Comparison of ENCODE assay signal across 1 cellular context in the genomic region with DNA sequence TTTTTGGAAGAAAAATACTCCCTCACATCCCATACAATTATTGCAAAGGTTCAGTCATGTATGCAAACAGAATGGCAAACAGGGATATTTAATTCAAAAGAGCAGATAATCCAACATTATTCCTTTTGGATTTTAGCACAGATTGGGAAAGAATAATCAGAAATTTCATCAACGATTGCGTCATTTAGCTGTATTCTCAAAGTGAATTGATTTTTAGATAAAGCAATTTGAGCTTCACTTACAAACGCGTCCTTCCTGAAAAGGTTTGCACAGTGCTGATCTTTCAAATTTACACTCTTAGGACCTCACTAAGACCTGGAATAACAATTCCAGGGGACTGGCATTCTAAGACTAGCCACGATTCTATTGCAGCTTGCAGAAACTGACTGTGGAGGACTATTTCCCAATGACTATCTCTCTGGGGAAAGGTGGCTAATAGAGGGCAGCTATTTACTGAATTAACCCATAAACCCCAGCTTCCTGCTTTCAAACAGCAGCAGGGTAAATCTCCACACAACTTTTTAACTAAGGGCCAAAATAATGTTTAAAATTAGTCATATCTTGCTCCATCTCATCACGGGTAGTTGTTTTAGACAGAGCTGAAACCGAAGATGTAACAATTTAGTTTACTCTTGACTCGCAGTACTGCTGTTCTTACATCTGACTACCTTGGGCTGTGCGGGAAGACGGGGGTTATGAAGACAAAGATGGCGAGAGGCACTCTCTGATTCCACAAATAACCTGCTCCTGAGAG.
TF ChIP-seq lines count a peak whose summit lies in the region.

No MANE protein-coding gene starts in this region.

TF ChIP-seq in HepG2, 621 proteins besides CTCF, POLR2A, EP300 and RAD21 (continued from another document and continues in another):
- TF ChIP-seq CREB1 (IDR thresholded peaks at IDR 0.05) (no peak), CREB1 (CRISPR knock-in tag; IDR thresholded peaks at IDR 0.05) (peak; percentile 48; the same call in 1 of the 2 replicates), SP5 (CRISPR knock-in tag; IDR thresholded peaks at IDR 0.05; ENCODE audit: borderline replicate concordance, low read depth) (no peak), SIX4 (CRISPR knock-in tag; IDR thresholded peaks at IDR 0.05) (no peak), RFX5 (IDR thresholded peaks at IDR 0.05; ENCODE audit: low read depth, low read length) (no peak), ZMYM4 (CRISPR knock-in tag; IDR thresholded peaks at IDR 0.05) (peak; percentile 59; the same call in 1 of the 2 replicates), PCBP2 (optimal IDR thresholded peaks at IDR 0.05; ENCODE audit: low read depth, low read length, poor library complexity, severe bottlenecking) (no peak), RBM39 (IDR thresholded peaks at IDR 0.05; ENCODE audit: low read depth, low read length, poor library complexity, severe bottlenecking) (no peak), GLI4 (CRISPR knock-in tag; IDR thresholded peaks at IDR 0.05; ENCODE audit: borderline replicate concordance) (no peak), CEBPG (CRISPR knock-in tag; IDR thresholded peaks at IDR 0.05) (peak; percentile 85), ARNT (IDR thresholded peaks at IDR 0.05) (no peak), CBX5 (CRISPR knock-in tag; IDR thresholded peaks at IDR 0.05; ENCODE audit: borderline replicate concordance) (no peak), GATAD2A (CRISPR knock-in tag; IDR thresholded peaks at IDR 0.05) (peak; percentile 91), ZNF678 (CRISPR knock-in tag; IDR thresholded peaks at IDR 0.05) (no peak), ZNF558 (CRISPR knock-in tag; IDR thresholded peaks at IDR 0.05; ENCODE audit: borderline replicate concordance) (no peak), ZBTB42 (CRISPR knock-in tag; IDR thresholded peaks at IDR 0.05) (no peak), ZNF343 (CRISPR knock-in tag; IDR thresholded peaks at IDR 0.05) (no peak), TRIM24 (CRISPR knock-in tag; IDR thresholded peaks at IDR 0.05) (no peak), NFRKB (IDR thresholded peaks at IDR 0.05) (no peak), SMAD1 (CRISPR knock-in tag; IDR thresholded peaks at IDR 0.05; ENCODE audit: borderline replicate concordance, low read depth) (no peak), SOX13 (IDR thresholded peaks at IDR 0.05) (no peak), SOX13 (CRISPR knock-in tag; conservative IDR thresholded peaks at IDR 0.05 in 1 of 2, IDR thresholded peaks at IDR 0.05 in 1 of 2) (peak in 1 of 2 experiments; percentile 18; a peak in 1 of 4 replicates), ZFP36L1 (CRISPR knock-in tag; IDR thresholded peaks at IDR 0.05) (no peak), YEATS2 (CRISPR knock-in tag; IDR thresholded peaks at IDR 0.05; ENCODE audit: borderline replicate concordance) (no peak), ATF7 (IDR thresholded peaks at IDR 0.05) (peak; percentile 37; the same call in 1 of the 2 replicates), ATF7 (CRISPR knock-in tag; IDR thresholded peaks at IDR 0.05) (no peak), SATB2 (CRISPR knock-in tag; IDR thresholded peaks at IDR 0.05) (no peak), KMT2A (CRISPR knock-in tag; IDR thresholded peaks at IDR 0.05) (no peak), HNRNPUL1 (IDR thresholded peaks at IDR 0.05; ENCODE audit: low read depth, low read length) (no peak), HOXA5 (CRISPR knock-in tag; IDR thresholded peaks at IDR 0.05) (no peak), ZNF17 (CRISPR knock-in tag; IDR thresholded peaks at IDR 0.05) (no peak), SNAPC2 (CRISPR knock-in tag; IDR thresholded peaks at IDR 0.05) (no peak), ZNF670 (CRISPR knock-in tag; IDR thresholded peaks at IDR 0.05; ENCODE audit: borderline replicate concordance) (no peak), ZFP62 (CRISPR knock-in tag; IDR thresholded peaks at IDR 0.05) (no peak), HMG20A (CRISPR knock-in tag; IDR thresholded peaks at IDR 0.05; ENCODE audit: borderline replicate concordance) (peak; percentile 45; the same call in 1 of the 2 replicates), FOXM1 (CRISPR knock-in tag; IDR thresholded peaks at IDR 0.05) (no peak)
- TF ChIP-seq, protein P1, sequence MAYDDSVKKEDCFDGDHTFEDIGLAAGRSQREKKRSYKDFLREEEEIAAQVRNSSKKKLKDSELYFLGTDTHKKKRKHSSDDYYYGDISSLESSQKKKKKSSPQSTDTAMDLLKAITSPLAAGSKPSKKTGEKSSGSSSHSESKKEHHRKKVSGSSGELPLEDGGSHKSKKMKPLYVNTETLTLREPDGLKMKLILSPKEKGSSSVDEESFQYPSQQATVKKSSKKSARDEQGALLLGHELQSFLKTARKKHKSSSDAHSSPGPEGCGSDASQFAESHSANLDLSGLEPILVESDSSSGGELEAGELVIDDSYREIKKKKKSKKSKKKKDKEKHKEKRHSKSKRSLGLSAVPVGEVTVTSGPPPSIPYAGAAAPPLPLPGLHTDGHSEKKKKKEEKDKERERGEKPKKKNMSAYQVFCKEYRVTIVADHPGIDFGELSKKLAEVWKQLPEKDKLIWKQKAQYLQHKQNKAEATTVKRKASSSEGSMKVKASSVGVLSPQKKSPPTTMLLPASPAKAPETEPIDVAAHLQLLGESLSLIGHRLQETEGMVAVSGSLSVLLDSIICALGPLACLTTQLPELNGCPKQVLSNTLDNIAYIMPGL (CRISPR knock-in tag; IDR thresholded peaks at IDR 0.05; ENCODE audit: borderline replicate concordance in 1 of 2, low read depth in 1 of 2): no peak
- TF ChIP-seq, protein P2, sequence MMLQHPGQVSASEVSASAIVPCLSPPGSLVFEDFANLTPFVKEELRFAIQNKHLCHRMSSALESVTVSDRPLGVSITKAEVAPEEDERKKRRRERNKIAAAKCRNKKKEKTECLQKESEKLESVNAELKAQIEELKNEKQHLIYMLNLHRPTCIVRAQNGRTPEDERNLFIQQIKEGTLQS (CRISPR knock-in tag; IDR thresholded peaks at IDR 0.05): no peak
- TF ChIP-seq, protein P3, sequence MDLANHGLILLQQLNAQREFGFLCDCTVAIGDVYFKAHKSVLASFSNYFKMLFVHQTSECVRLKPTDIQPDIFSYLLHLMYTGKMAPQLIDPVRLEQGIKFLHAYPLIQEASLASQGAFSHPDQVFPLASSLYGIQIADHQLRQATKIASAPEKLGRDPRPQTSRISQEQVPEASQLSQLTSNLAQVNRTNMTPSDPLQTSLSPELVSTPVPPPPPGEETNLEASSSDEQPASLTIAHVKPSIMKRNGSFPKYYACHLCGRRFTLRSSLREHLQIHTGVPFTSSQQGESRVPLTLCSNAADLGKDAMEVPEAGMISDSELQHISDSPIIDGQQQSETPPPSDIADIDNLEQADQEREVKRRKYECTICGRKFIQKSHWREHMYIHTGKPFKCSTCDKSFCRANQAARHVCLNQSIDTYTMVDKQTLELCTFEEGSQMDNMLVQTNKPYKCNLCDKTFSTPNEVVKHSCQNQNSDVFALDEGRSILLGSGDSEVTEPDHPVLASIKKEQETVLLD (CRISPR knock-in tag; IDR thresholded peaks at IDR 0.05; ENCODE audit: low read depth): no peak
- TF ChIP-seq, protein P4, sequence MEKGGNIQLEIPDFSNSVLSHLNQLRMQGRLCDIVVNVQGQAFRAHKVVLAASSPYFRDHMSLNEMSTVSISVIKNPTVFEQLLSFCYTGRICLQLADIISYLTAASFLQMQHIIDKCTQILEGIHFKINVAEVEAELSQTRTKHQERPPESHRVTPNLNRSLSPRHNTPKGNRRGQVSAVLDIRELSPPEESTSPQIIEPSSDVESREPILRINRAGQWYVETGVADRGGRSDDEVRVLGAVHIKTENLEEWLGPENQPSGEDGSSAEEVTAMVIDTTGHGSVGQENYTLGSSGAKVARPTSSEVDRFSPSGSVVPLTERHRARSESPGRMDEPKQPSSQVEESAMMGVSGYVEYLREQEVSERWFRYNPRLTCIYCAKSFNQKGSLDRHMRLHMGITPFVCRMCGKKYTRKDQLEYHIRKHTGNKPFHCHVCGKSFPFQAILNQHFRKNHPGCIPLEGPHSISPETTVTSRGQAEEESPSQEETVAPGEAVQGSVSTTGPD (CRISPR knock-in tag; IDR thresholded peaks at IDR 0.05): 0 out of 2 replicates have a peak, but pooled peaks have one; percentile 18
- TF ChIP-seq, protein P5, sequence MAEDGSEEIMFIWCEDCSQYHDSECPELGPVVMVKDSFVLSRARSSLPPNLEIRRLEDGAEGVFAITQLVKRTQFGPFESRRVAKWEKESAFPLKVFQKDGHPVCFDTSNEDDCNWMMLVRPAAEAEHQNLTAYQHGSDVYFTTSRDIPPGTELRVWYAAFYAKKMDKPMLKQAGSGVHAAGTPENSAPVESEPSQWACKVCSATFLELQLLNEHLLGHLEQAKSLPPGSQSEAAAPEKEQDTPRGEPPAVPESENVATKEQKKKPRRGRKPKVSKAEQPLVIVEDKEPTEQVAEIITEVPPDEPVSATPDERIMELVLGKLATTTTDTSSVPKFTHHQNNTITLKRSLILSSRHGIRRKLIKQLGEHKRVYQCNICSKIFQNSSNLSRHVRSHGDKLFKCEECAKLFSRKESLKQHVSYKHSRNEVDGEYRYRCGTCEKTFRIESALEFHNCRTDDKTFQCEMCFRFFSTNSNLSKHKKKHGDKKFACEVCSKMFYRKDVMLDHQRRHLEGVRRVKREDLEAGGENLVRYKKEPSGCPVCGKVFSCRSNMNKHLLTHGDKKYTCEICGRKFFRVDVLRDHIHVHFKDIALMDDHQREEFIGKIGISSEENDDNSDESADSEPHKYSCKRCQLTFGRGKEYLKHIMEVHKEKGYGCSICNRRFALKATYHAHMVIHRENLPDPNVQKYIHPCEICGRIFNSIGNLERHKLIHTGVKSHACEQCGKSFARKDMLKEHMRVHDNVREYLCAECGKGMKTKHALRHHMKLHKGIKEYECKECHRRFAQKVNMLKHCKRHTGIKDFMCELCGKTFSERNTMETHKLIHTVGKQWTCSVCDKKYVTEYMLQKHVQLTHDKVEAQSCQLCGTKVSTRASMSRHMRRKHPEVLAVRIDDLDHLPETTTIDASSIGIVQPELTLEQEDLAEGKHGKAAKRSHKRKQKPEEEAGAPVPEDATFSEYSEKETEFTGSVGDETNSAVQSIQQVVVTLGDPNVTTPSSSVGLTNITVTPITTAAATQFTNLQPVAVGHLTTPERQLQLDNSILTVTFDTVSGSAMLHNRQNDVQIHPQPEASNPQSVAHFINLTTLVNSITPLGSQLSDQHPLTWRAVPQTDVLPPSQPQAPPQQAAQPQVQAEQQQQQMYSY (CRISPR knock-in tag; IDR thresholded peaks at IDR 0.05): peak; percentile 96
- TF ChIP-seq, protein P6, sequence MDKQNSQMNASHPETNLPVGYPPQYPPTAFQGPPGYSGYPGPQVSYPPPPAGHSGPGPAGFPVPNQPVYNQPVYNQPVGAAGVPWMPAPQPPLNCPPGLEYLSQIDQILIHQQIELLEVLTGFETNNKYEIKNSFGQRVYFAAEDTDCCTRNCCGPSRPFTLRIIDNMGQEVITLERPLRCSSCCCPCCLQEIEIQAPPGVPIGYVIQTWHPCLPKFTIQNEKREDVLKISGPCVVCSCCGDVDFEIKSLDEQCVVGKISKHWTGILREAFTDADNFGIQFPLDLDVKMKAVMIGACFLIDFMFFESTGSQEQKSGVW (CRISPR knock-in tag; IDR thresholded peaks at IDR 0.05; ENCODE audit: borderline replicate concordance): no peak
- TF ChIP-seq, protein P7, sequence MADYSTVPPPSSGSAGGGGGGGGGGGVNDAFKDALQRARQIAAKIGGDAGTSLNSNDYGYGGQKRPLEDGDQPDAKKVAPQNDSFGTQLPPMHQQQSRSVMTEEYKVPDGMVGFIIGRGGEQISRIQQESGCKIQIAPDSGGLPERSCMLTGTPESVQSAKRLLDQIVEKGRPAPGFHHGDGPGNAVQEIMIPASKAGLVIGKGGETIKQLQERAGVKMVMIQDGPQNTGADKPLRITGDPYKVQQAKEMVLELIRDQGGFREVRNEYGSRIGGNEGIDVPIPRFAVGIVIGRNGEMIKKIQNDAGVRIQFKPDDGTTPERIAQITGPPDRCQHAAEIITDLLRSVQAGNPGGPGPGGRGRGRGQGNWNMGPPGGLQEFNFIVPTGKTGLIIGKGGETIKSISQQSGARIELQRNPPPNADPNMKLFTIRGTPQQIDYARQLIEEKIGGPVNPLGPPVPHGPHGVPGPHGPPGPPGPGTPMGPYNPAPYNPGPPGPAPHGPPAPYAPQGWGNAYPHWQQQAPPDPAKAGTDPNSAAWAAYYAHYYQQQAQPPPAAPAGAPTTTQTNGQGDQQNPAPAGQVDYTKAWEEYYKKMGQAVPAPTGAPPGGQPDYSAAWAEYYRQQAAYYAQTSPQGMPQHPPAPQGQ (CRISPR knock-in tag; IDR thresholded peaks at IDR 0.05; ENCODE audit: borderline replicate concordance): no peak
- TF ChIP-seq, protein P8, sequence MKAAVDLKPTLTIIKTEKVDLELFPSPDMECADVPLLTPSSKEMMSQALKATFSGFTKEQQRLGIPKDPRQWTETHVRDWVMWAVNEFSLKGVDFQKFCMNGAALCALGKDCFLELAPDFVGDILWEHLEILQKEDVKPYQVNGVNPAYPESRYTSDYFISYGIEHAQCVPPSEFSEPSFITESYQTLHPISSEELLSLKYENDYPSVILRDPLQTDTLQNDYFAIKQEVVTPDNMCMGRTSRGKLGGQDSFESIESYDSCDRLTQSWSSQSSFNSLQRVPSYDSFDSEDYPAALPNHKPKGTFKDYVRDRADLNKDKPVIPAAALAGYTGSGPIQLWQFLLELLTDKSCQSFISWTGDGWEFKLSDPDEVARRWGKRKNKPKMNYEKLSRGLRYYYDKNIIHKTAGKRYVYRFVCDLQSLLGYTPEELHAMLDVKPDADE (CRISPR knock-in tag; IDR thresholded peaks at IDR 0.05): no peak
- TF ChIP-seq, protein P9, sequence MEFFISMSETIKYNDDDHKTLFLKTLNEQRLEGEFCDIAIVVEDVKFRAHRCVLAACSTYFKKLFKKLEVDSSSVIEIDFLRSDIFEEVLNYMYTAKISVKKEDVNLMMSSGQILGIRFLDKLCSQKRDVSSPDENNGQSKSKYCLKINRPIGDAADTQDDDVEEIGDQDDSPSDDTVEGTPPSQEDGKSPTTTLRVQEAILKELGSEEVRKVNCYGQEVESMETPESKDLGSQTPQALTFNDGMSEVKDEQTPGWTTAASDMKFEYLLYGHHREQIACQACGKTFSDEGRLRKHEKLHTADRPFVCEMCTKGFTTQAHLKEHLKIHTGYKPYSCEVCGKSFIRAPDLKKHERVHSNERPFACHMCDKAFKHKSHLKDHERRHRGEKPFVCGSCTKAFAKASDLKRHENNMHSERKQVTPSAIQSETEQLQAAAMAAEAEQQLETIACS (CRISPR knock-in tag; IDR thresholded peaks at IDR 0.05): no peak
